In genomic region chr3:136994772-136995516, GRCh38 we compare ENCODE assay signal across 8 cellular contexts. TPM values are rescaled to one million over a fixed set of nuclear protein-coding genes. Genes with fewer than 3 reads are reported as not detected.
DNase-seq lines count a peak whose midpoint lies in the region; ATAC-seq and TF ChIP-seq lines count a peak whose summit lies in the region.

No MANE protein-coding gene starts in this region.

- H3K79me2 ChIP-seq in GM23248 (ENCODE audit: insufficient read depth) (no peaks in the 10 kb centered on the region), H9 (ENCODE audit: insufficient read depth, low read length) (no peaks in the 10 kb centered on the region)

- H3K27ac ChIP-seq in GM23248 (peak overlapping the region; percentile 91), Peyer's patch (peak overlapping the region in 3 of 4 donors; percentile 63 to 72 (median 68)), H9 (ENCODE audit: insufficient read length, low read depth, low read length) (no peak overlapping the region)

- in situ Hi-C loops in GM23248 (cut with MboI): loop anchor here (10.0 kb wide), 1 partner anchor 230 kb away; no protein-coding TSS in a partner anchor

- H3T11ph ChIP-seq in H9 (ENCODE audit: low read length): no peak overlapping the region

- DNase-seq in GM23248: peak; percentile 93
- DNase-seq in Peyer's patch: peak in 2 of 3 donors; percentile 84 to 87
- DNase-seq in fibroblast of mammary gland (ENCODE audit: low read depth): peak; percentile 89
- DNase-seq in putamen (ENCODE audit: low spot score): peak; percentile 43
- no peak for DNase-seq in erythroblast (lab: John Stamatoyannopoulos, UW)
- DNase-seq in H9: no peak
- no peak for DNase-seq in activated naive CD4-positive, alpha-beta T cell (lab: John Stamatoyannopoulos, UW)

- H2BK20ac ChIP-seq in H9 (ENCODE audit: low read depth, low read length, poor library complexity, severe bottlenecking): no peak overlapping the region

- no peak overlapping the region for H4K8ac ChIP-seq in H9 (replicated peaks; ENCODE audit: insufficient read length, low read depth, low read length)

- no peak overlapping the region for H2AK5ac ChIP-seq in H9 (ENCODE audit: insufficient read length, low read length)

- ATAC-seq in HG02970 (IDR thresholded peaks at IDR 0.05; ENCODE audit: low FRiP score, unreplicated experiment): no peak

- H3K56ac ChIP-seq in H9 (ENCODE audit: insufficient read length, low read depth, low read length): no peak overlapping the region

- no peaks in the 10 kb centered on the region for H3K36me3 Mint-ChIP-seq in H9 (ENCODE audit: insufficient read depth in 1 of 3, low read depth in 3 of 3)

- peak overlapping the region; percentile 44 for H3K9ac ChIP-seq in GM23248
- H3K9ac ChIP-seq in H9 (ENCODE audit: extremely low read depth, insufficient read length, low read length): no peak overlapping the region

- H2AFZ ChIP-seq in GM23248 (peak overlapping the region; percentile 50), H9 (ENCODE audit: low read length) (no peak overlapping the region)

- no peaks in the 10 kb centered on the region for H3K9me2 ChIP-seq in GM23248 (ENCODE audit: insufficient read depth)

- H3K23me2 ChIP-seq in H9 (ENCODE audit: insufficient read length, low read depth, low read length, poor library complexity, severe bottlenecking): no peaks in the 10 kb centered on the region

- no peaks in the 10 kb centered on the region for H3K4me1 Mint-ChIP-seq in H9

- no peaks in the 10 kb centered on the region for H4K20me1 ChIP-seq in GM23248 (ENCODE audit: insufficient read depth)
- H4K20me1 ChIP-seq in H9 (ENCODE audit: control insufficient read depth, insufficient read depth, insufficient read length): peaks cover 2% of the 10 kb centered on the region

- WGBS in GM23248 (ENCODE audit: low coverage in 1 of 2, low lambda C conversion rate in 2 of 2, missing lambda C conversion rate in 2 of 2), 2 experiments: 4 to 5% methylated on average over 8 of the region's 8 CpGs
- no CpG with 5 or more reads among the region's 8 CpGs for WGBS in H9 (ENCODE audit: extremely low coverage, insufficient read length, low lambda C conversion rate)

- H3K27ac Mint-ChIP-seq in H9: peak overlapping the region in 1 of 3 experiments; percentile 80; a peak in 1 of 7 replicates

- H3K27me3 ChIP-seq in GM23248 (replicated peaks; ENCODE audit: insufficient read depth): no peaks in the 10 kb centered on the region
- H3K27me3 ChIP-seq in Peyer's patch: no peaks in the 10 kb centered on the region
- no peaks in the 10 kb centered on the region for H3K27me3 ChIP-seq in H9 (ENCODE audit: insufficient read depth, low read length)

- H2BK5ac ChIP-seq in H9 (ENCODE audit: insufficient read length, low read length): no peak overlapping the region

- H3K36me3 ChIP-seq in GM23248 (ENCODE audit: low read depth): peaks cover 19% of the 10 kb centered on the region; the same call in 1 of the 2 replicates
- H3K36me3 ChIP-seq in Peyer's patch: no peaks in the 10 kb centered on the region

- TF ChIP-seq POLR2A in Peyer's patch (IDR thresholded peaks at IDR 0.05) (no peak), erythroblast (IDR thresholded peaks at IDR 0.05; ENCODE audit: low read length) (no peak)

- no peak overlapping the region for H3K18ac ChIP-seq in H9 (ENCODE audit: insufficient read length, low read depth, low read length)

- H3K79me1 ChIP-seq in H9 (ENCODE audit: insufficient read depth, low read depth, low read length, poor library complexity, severe bottlenecking): no peaks in the 10 kb centered on the region

- TF ChIP-seq CTCF in Peyer's patch (IDR thresholded peaks at IDR 0.05) (no peak), fibroblast of mammary gland (conservative IDR thresholded peaks at IDR 0.05; ENCODE audit: control insufficient read depth, insufficient read depth, low read depth, low read length) (no peak), H9 (conservative IDR thresholded peaks at IDR 0.05) (no peak)

- no peak overlapping the region for H4K5ac ChIP-seq in H9 (ENCODE audit: insufficient read length, low read depth, low read length)

- no peak overlapping the region for H3K4me3 Mint-ChIP-seq in H9

- H3K4me1 ChIP-seq in GM23248 (ENCODE audit: insufficient read depth) (peaks cover 21% of the 10 kb centered on the region), Peyer's patch (peaks cover 0 to 18% (median 0%) of the 10 kb centered on the region in 4 donors), H9 (ENCODE audit: insufficient read depth, low read length) (no peaks in the 10 kb centered on the region)

- peaks cover 31% of the 10 kb centered on the region for H3F3A ChIP-seq in GM23248 (ENCODE audit: insufficient read depth)

- no peak overlapping the region for H3K14ac ChIP-seq in H9 (ENCODE audit: insufficient read depth, low read length)

- no peak overlapping the region for H2BK12ac ChIP-seq in H9 (ENCODE audit: insufficient read length, low read depth, low read length)

- no peak overlapping the region for H3K4ac ChIP-seq in H9 (ENCODE audit: low read depth, low read length)

- H3K9me3 ChIP-seq in GM23248 (ENCODE audit: low read depth) (no peaks in the 10 kb centered on the region), Peyer's patch (no peaks in the 10 kb centered on the region), H9 (ENCODE audit: control insufficient read depth, low read depth, low read length) (no peaks in the 10 kb centered on the region)

- peak overlapping the region; percentile 35 for H3K4me2 ChIP-seq in GM23248 (ENCODE audit: unreplicated experiment)
- no peak overlapping the region for H3K4me2 ChIP-seq in H9 (ENCODE audit: insufficient read depth, insufficient read length, low read length)

- no peak overlapping the region for H4K91ac ChIP-seq in H9 (ENCODE audit: insufficient read length, low read depth, low read length)

- peak overlapping the region; percentile 16 for H3K4me3 ChIP-seq in GM23248
- H3K4me3 ChIP-seq in Peyer's patch: no peak overlapping the region
- no peak overlapping the region for H3K4me3 ChIP-seq in fibroblast of mammary gland (ENCODE audit: control insufficient read depth, low read depth, low read length)

- H2BK120ac ChIP-seq in H9 (ENCODE audit: low read depth, low read length, poor library complexity, severe bottlenecking): no peak overlapping the region

- no peak overlapping the region for H2BK15ac ChIP-seq in H9 (ENCODE audit: low read depth, low read length)

- H3K23ac ChIP-seq in H9 (ENCODE audit: insufficient read length, low read depth, low read length): no peak overlapping the region

- no peaks in the 10 kb centered on the region for H3K27me3 Mint-ChIP-seq in H9 (ENCODE audit: low read depth)

- H3K9me3 Mint-ChIP-seq in H9: no peaks in the 10 kb centered on the region

RNA-seq across cellular contexts. Expression of gene IL20RB, which starts 37.2 kb away (rescaled TPM):
- total RNA-seq in GM23248 (2014; rRNA removed; shearing (Covaris generic)): 97.4 and 107 TPM in 2 replicates
- polyA plus RNA-seq in GM23248 (2016; fragmentation: Nextera tagmentation; extraction: Ambion mirVana): 72.5 TPM in 2 replicates
- total RNA-seq in Peyer's patch (1 to 10 TPM in 2 of 4 donors, under 1 TPM in 2; 0.54 to 1.7 (median 0.81) TPM), H9 (2021) (1.5 TPM in 2 replicates)

Comparison
In these comparisons a context has a peak if more than half of its experiments do, and no peak if none do; other contexts are left out.
1. DNase-seq: peak in GM23248 (single experiment), Peyer's patch (2 of 3), fibroblast of mammary gland (single experiment) and putamen (single experiment); none in erythroblast (0 of 2), H9 (single experiment) and activated naive CD4-positive, alpha-beta T cell (0 of 4).
2. RNA of gene IL20RB, which starts 37.2 kb away (total RNA-seq): 97.4 to 107 TPM in GM23248; 1.5 TPM in H9 and 0.54 to 1.7 TPM in Peyer's patch; every median in the first group is over 10 times any median in the second.